Comparison of ENCODE assay signal across 15 cellular contexts in genomic region chr15:59360305-59360704, GRCh38. TPM values are rescaled to one million over a fixed set of nuclear protein-coding genes. Genes with fewer than 3 reads are reported as not detected.
DNase-seq lines count a peak whose midpoint lies in the region; ATAC-seq and TF ChIP-seq lines count a peak whose summit lies in the region.
"Had no signal": no experiment of that assay in that cellular context is flagged by ENCODE, and none has a peak within 500 bp of the region (broad histone marks: within the 10 kb centered on the region; RNA-seq: fewer than 3 reads in every experiment).

No MANE protein-coding gene starts in this region.

- H3K36me3 Mint-ChIP-seq in activated CD8-positive, alpha-beta T cell treated with anti-CD3 and anti-CD28 coated beads for 36 hours (ENCODE audit: low read depth) = no peaks in the 10 kb centered on the region
- H3K36me3 Mint-ChIP-seq in activated CD8-positive, alpha-beta T cell treated with anti-CD3 and anti-CD28 coated beads, Interleukin-2, amount 10 ng/mL, durations not matched to agents 7 days and 5 days (ENCODE audit: low read depth) = peaks cover 28% of the 10 kb centered on the region
- H3K36me3 Mint-ChIP-seq in CD4-positive, alpha-beta T cell (ENCODE audit: low read depth) = no peaks in the 10 kb centered on the region
- H3K36me3 Mint-ChIP-seq in activated T-helper 17 cell treated with anti-CD3 and anti-CD28 coated beads, Interleukin-2, amount 50 U/mL, for 72 hours (ENCODE audit: low read depth) = no peaks in the 10 kb centered on the region

- peaks cover 3% of the 10 kb centered on the region for H3K27me3 Mint-ChIP-seq in activated CD8-positive, alpha-beta T cell treated with anti-CD3 and anti-CD28 coated beads for 36 hours
- peaks cover 5% of the 10 kb centered on the region for H3K27me3 Mint-ChIP-seq in activated CD8-positive, alpha-beta T cell treated with anti-CD3 and anti-CD28 coated beads, Interleukin-2, amount 10 ng/mL, durations not matched to agents 7 days and 5 days (ENCODE audit: low read depth)
- peaks cover 19% of the 10 kb centered on the region for H3K27me3 Mint-ChIP-seq in CD4-positive, alpha-beta T cell
- H3K27me3 Mint-ChIP-seq in activated T-helper 17 cell treated with anti-CD3 and anti-CD28 coated beads, Interleukin-2, amount 50 U/mL, for 72 hours = peaks cover 18% of the 10 kb centered on the region

- H3K27ac Mint-ChIP-seq in activated CD8-positive, alpha-beta T cell treated with anti-CD3 and anti-CD28 coated beads for 36 hours = no peak overlapping the region
- H3K27ac Mint-ChIP-seq in activated CD8-positive, alpha-beta T cell treated with anti-CD3 and anti-CD28 coated beads, Interleukin-2, amount 10 ng/mL, durations not matched to agents 7 days and 5 days = no peak overlapping the region
- no peak overlapping the region for H3K27ac Mint-ChIP-seq in CD4-positive, alpha-beta T cell
- no peak overlapping the region for H3K27ac Mint-ChIP-seq in activated T-helper 17 cell treated with anti-CD3 and anti-CD28 coated beads, Interleukin-2, amount 50 U/mL, for 72 hours
- H3K27ac Mint-ChIP-seq: activated T-helper 1 cell treated with anti-CD3 and anti-CD28 coated beads, Interleukin-12 subunit alpha, Interleukin-12 subunit beta, Interleukin-2, Interleukin-4 antibody, amounts not matched to agents 30 ng/mL and 10 ng/mL and 1 ng/mL, durations not matched to agents 14 hours and 24 hours and 36 hours; T-helper 1 cell treated with Interleukin-12 subunit alpha and Interleukin-12 subunit beta and Interleukin-4 antibody, amounts not matched to agents 30 μg/mL and 1 μg/mL, for 36 hours had no signal

- intact Hi-C loops in activated CD8-positive, alpha-beta T cell treated with anti-CD3 and anti-CD28 coated beads for 36 hours (cut with micrococcal nuclease) = no loop called here
- intact Hi-C loops in CD4-positive, alpha-beta T cell (cut with DNase I, micrococcal nuclease) = no loop called here

- H3K36me3 ChIP-seq in SJCRH30 (no peaks in the 10 kb centered on the region; the same call in 1 of the 2 replicates), thoracic aorta (no peaks in the 10 kb centered on the region)
- H3K36me3 ChIP-seq: tibial nerve had no signal

- no peaks in the 10 kb centered on the region for H3K9me3 Mint-ChIP-seq in activated CD8-positive, alpha-beta T cell treated with anti-CD3 and anti-CD28 coated beads for 36 hours
- no peaks in the 10 kb centered on the region for H3K9me3 Mint-ChIP-seq in activated CD8-positive, alpha-beta T cell treated with anti-CD3 and anti-CD28 coated beads, Interleukin-2, amount 10 ng/mL, durations not matched to agents 7 days and 5 days (ENCODE audit: insufficient read depth)
- H3K9me3 Mint-ChIP-seq in CD4-positive, alpha-beta T cell = no peaks in the 10 kb centered on the region
- no peaks in the 10 kb centered on the region for H3K9me3 Mint-ChIP-seq in activated T-helper 17 cell treated with anti-CD3 and anti-CD28 coated beads, Interleukin-2, amount 50 U/mL, for 72 hours
- H3K9me3 Mint-ChIP-seq: activated T-helper 1 cell treated with anti-CD3 and anti-CD28 coated beads, Interleukin-12 subunit alpha, Interleukin-12 subunit beta, Interleukin-2, Interleukin-4 antibody, amounts not matched to agents 30 ng/mL and 10 ng/mL and 1 ng/mL, durations not matched to agents 14 hours and 24 hours and 36 hours; T-helper 1 cell treated with Interleukin-12 subunit alpha and Interleukin-12 subunit beta and Interleukin-4 antibody, amounts not matched to agents 30 μg/mL and 1 μg/mL, for 36 hours had no signal

- POLR2A ChIA-PET in activated CD8-positive, alpha-beta T cell treated with anti-CD3 and anti-CD28 coated beads for 36 hours (lab: Charles Lee) = interaction anchor here (1.0 kb wide), 1 partner anchor 11 kb away, joined by 4 read pairs; no protein-coding TSS in a partner anchor
- POLR2A ChIA-PET in activated CD8-positive, alpha-beta T cell treated with anti-CD3 and anti-CD28 coated beads, Interleukin-2, amount 10 ng/mL, durations not matched to agents 7 days and 5 days (lab: Charles Lee) = no interaction called here
- POLR2A ChIA-PET in CD4-positive, alpha-beta T cell (lab: Charles Lee) = no interaction called here

- no peak overlapping the region for H3K4me3 ChIP-seq in SJCRH30
- H3K4me3 ChIP-seq in fibroblast of mammary gland (ENCODE audit: control insufficient read depth, low read depth, low read length) = no peak overlapping the region
- no peak overlapping the region for H3K4me3 ChIP-seq in thoracic aorta
- H3K4me3 ChIP-seq: body of pancreas, hepatocyte, tibial nerve had no signal

- H3K27ac ChIP-seq in SJCRH30 = peak overlapping the region; percentile 60
- H3K27ac ChIP-seq in thoracic aorta = no peak overlapping the region
- no peak overlapping the region for H3K27ac ChIP-seq in CD4-positive, alpha-beta T cell (ENCODE audit: low read depth, low read length)
- H3K27ac ChIP-seq: body of pancreas, hepatocyte, tibial nerve had no signal

- DNase-seq in activated CD8-positive, alpha-beta T cell treated with anti-CD3 and anti-CD28 coated beads for 36 hours = no peak
- no peak for DNase-seq in activated CD8-positive, alpha-beta T cell treated with anti-CD3 and anti-CD28 coated beads, Interleukin-2, amount 10 ng/mL, durations not matched to agents 7 days and 5 days
- DNase-seq in SJCRH30 (peak in 1 of 2 experiments; percentile 23), fibroblast of mammary gland (ENCODE audit: low read depth) (no peak), thoracic aorta (ENCODE audit: low spot score) (no peak)
- DNase-seq in CD4-positive, alpha-beta T cell = no peak
- DNase-seq: activated CD4-positive, alpha-beta T cell treated with anti-CD3 and anti-CD28 coated beads for 48 hours; body of pancreas; NCI-H1105 had no signal

- H3K4me1 ChIP-seq in SJCRH30 (peaks cover 10% of the 10 kb centered on the region; the same call in 1 of the 2 replicates), thoracic aorta (ENCODE audit: control insufficient read depth in 1 of 2, low read depth in 2 of 2) (peaks cover 0 to 24% of the 10 kb centered on the region in 2 donors)
- H3K4me1 ChIP-seq: body of pancreas had no signal

- no peak for TF ChIP-seq CTCF in activated CD8-positive, alpha-beta T cell treated with anti-CD3 and anti-CD28 coated beads for 36 hours (IDR thresholded peaks at IDR 0.05)
- TF ChIP-seq CTCF in fibroblast of mammary gland (conservative IDR thresholded peaks at IDR 0.05; ENCODE audit: control insufficient read depth, insufficient read depth, low read depth, low read length) (peak; percentile 28), thoracic aorta (IDR thresholded peaks at IDR 0.05) (peak; percentile 28)
- TF ChIP-seq CTCF in CD4-positive, alpha-beta T cell (IDR thresholded peaks at IDR 0.05) = no peak

- peaks cover 2% of the 10 kb centered on the region for H3K4me1 Mint-ChIP-seq in activated CD8-positive, alpha-beta T cell treated with anti-CD3 and anti-CD28 coated beads for 36 hours (ENCODE audit: low read depth)
- H3K4me1 Mint-ChIP-seq in activated CD8-positive, alpha-beta T cell treated with anti-CD3 and anti-CD28 coated beads, Interleukin-2, amount 10 ng/mL, durations not matched to agents 7 days and 5 days (ENCODE audit: low read depth) = peaks cover 31% of the 10 kb centered on the region
- H3K4me1 Mint-ChIP-seq in CD4-positive, alpha-beta T cell (ENCODE audit: low read depth) = peaks cover under 1% of the 10 kb centered on the region
- H3K4me1 Mint-ChIP-seq in activated T-helper 17 cell treated with anti-CD3 and anti-CD28 coated beads, Interleukin-2, amount 50 U/mL, for 72 hours = peaks cover 1% of the 10 kb centered on the region

- H3K27me3 ChIP-seq in SJCRH30 (no peaks in the 10 kb centered on the region), thoracic aorta (replicated peaks; ENCODE audit: insufficient read depth) (no peaks in the 10 kb centered on the region)
- H3K27me3 ChIP-seq in CD4-positive, alpha-beta T cell (ENCODE audit: control insufficient read depth, insufficient read depth, low read length) = no peaks in the 10 kb centered on the region
- H3K27me3 ChIP-seq: body of pancreas, hepatocyte, tibial nerve had no signal

- H3K9me3 ChIP-seq in SJCRH30 (replicated peaks) (no peaks in the 10 kb centered on the region), thoracic aorta (no peaks in the 10 kb centered on the region)
- H3K9me3 ChIP-seq in CD4-positive, alpha-beta T cell (ENCODE audit: control insufficient read depth, low read length) = no peaks in the 10 kb centered on the region
- H3K9me3 ChIP-seq: body of pancreas, tibial nerve had no signal

- peak; percentile 39 for ATAC-seq in activated CD8-positive, alpha-beta T cell treated with anti-CD3 and anti-CD28 coated beads for 36 hours
- ATAC-seq in activated CD8-positive, alpha-beta T cell treated with anti-CD3 and anti-CD28 coated beads, Interleukin-2, amount 10 ng/mL, durations not matched to agents 7 days and 5 days = no peak
- no peak for ATAC-seq in thoracic aorta (ENCODE audit: insufficient number of reproducible peaks, low FRiP score, low read depth)
- no peak for ATAC-seq in CD4-positive, alpha-beta T cell (ENCODE audit: poor library complexity)
- no peak for ATAC-seq in activated T-helper 17 cell treated with anti-CD3 and anti-CD28 coated beads, Interleukin-2, amount 50 U/mL, for 72 hours (replicated peaks)
- ATAC-seq in HG03571 (IDR thresholded peaks at IDR 0.05; ENCODE audit: unreplicated experiment) = no peak
- ATAC-seq: body of pancreas had no signal

- H3K4me3 Mint-ChIP-seq in activated CD8-positive, alpha-beta T cell treated with anti-CD3 and anti-CD28 coated beads for 36 hours = no peak overlapping the region
- no peak overlapping the region for H3K4me3 Mint-ChIP-seq in activated CD8-positive, alpha-beta T cell treated with anti-CD3 and anti-CD28 coated beads, Interleukin-2, amount 10 ng/mL, durations not matched to agents 7 days and 5 days
- H3K4me3 Mint-ChIP-seq in CD4-positive, alpha-beta T cell = no peak overlapping the region
- H3K4me3 Mint-ChIP-seq in activated T-helper 17 cell treated with anti-CD3 and anti-CD28 coated beads, Interleukin-2, amount 50 U/mL, for 72 hours = no peak overlapping the region
- H3K4me3 Mint-ChIP-seq: activated T-helper 1 cell treated with anti-CD3 and anti-CD28 coated beads, Interleukin-12 subunit alpha, Interleukin-12 subunit beta, Interleukin-2, Interleukin-4 antibody, amounts not matched to agents 30 ng/mL and 10 ng/mL and 1 ng/mL, durations not matched to agents 14 hours and 24 hours and 36 hours; T-helper 1 cell treated with Interleukin-12 subunit alpha and Interleukin-12 subunit beta and Interleukin-4 antibody, amounts not matched to agents 30 μg/mL and 1 μg/mL, for 36 hours had no signal

- CTCF ChIA-PET in activated CD8-positive, alpha-beta T cell treated with anti-CD3 and anti-CD28 coated beads for 36 hours (lab: Charles Lee) = interaction anchor here (1.4 kb wide), 2 partner anchors 15 to 243 kb away, joined by 3 read pairs; no protein-coding TSS in a partner anchor
- CTCF ChIA-PET in activated CD8-positive, alpha-beta T cell treated with anti-CD3 and anti-CD28 coated beads, Interleukin-2, amount 10 ng/mL, durations not matched to agents 7 days and 5 days (lab: Charles Lee) = interaction anchor here (1.1 to 2.1 kb wide), 8 partner anchors 9 to 169 kb away, joined by 3 to 8 read pairs (median 4); no protein-coding TSS in a partner anchor
- CTCF ChIA-PET in CD4-positive, alpha-beta T cell (lab: Charles Lee) = no interaction called here

RNA-seq across cellular contexts. Expression of gene MYO1E, which starts 12.4 kb away (rescaled TPM):
- 10 to 100 TPM; 20.3 to 22.7 TPM for total RNA-seq in activated CD8-positive, alpha-beta T cell treated with anti-CD3 and anti-CD28 coated beads for 36 hours
- total RNA-seq in activated CD8-positive, alpha-beta T cell treated with anti-CD3 and anti-CD28 coated beads, Interleukin-2, amount 10 ng/mL, durations not matched to agents 7 days and 5 days = 100 to 1,000 TPM in 1 of 2 experiments, 10 to 100 TPM in 1; 90.4 to 101 TPM
- 116 and 176 TPM in 2 replicates for total RNA-seq in SJCRH30 (2014; rRNA removed; shearing (Covaris generic))
- total RNA-seq in thoracic aorta = 100 to 1,000 TPM in 1 of 2 donors, 10 to 100 TPM in 1; 56.2 to 121 TPM
- total RNA-seq in CD4-positive, alpha-beta T cell = under 1 TPM; 0.59 to 0.63 TPM
- 10 to 100 TPM; 29.3 to 30.1 TPM for total RNA-seq in activated T-helper 17 cell treated with anti-CD3 and anti-CD28 coated beads, Interleukin-2, amount 50 U/mL, for 72 hours

Comparison
In these comparisons a context has a peak if more than half of its experiments do, and no peak if none do; other contexts are left out.
1. CTCF ChIP-seq: peak in fibroblast of mammary gland (single experiment) and thoracic aorta (single experiment); none in activated CD8-positive, alpha-beta T cell treated with anti-CD3 and anti-CD28 coated beads for 36 hours (single experiment) and CD4-positive, alpha-beta T cell (single experiment).
2. RNA of gene MYO1E, which starts 12.4 kb away (total RNA-seq): 116 to 176 TPM in SJCRH30, 56.2 to 121 TPM in thoracic aorta, 90.4 to 101 TPM in activated CD8-positive, alpha-beta T cell treated with anti-CD3 and anti-CD28 coated beads, Interleukin-2, amount 10 ng/mL, durations not matched to agents 7 days and 5 days, 29.3 to 30.1 TPM in activated T-helper 17 cell treated with anti-CD3 and anti-CD28 coated beads, Interleukin-2, amount 50 U/mL, for 72 hours and 20.3 to 22.7 TPM in activated CD8-positive, alpha-beta T cell treated with anti-CD3 and anti-CD28 coated beads for 36 hours; 0.59 to 0.63 TPM in CD4-positive, alpha-beta T cell; every median in the first group is over 10 times any median in the second.